ENCODE assay signal across 10 cellular contexts in genomic region chr12:75981773-75982564, GRCh38. TPM values are rescaled to one million over a fixed set of nuclear protein-coding genes. Genes with fewer than 3 reads are reported as not detected.
DNase-seq lines count a peak whose midpoint lies in the region; ATAC-seq and TF ChIP-seq lines count a peak whose summit lies in the region.
"Had no signal": no experiment of that assay in that cellular context is flagged by ENCODE, and none has a peak within 500 bp of the region (broad histone marks: within the 10 kb centered on the region; RNA-seq: fewer than 3 reads in every experiment).

No MANE protein-coding gene starts in this region.

- H3K27ac ChIP-seq in left ventricle myocardium inferior (replicated peaks) = peak overlapping the region; percentile 44
- peak overlapping the region in 3 of 4 donors; percentile 35 to 67 (median 42) for H3K27ac ChIP-seq in upper lobe of left lung

- intact Hi-C loops in left ventricle myocardium inferior (cut with micrococcal nuclease) = no loop called here
- intact Hi-C loops in cardiac septum (cut with DNase I) = no loop called here

- H3K9me3 ChIP-seq in left ventricle myocardium inferior (replicated peaks) (no peaks in the 10 kb centered on the region), upper lobe of left lung (no peaks in the 10 kb centered on the region)

- H3K27me3 Mint-ChIP-seq in activated naive CD8-positive, alpha-beta T cell treated with anti-CD3 and anti-CD28 coated beads, Interleukin-2, amount 50 U/mL, for 24 hours = no peaks in the 10 kb centered on the region
- H3K27me3 Mint-ChIP-seq: B cell had no signal

- TF ChIP-seq EP300 in upper lobe of left lung (IDR thresholded peaks at IDR 0.05) = no peak

- peak; percentile 18 for DNase-seq in left ventricle myocardium inferior
- DNase-seq in cardiac septum (ENCODE audit: low spot score) = no peak
- no peak for DNase-seq in activated naive CD8-positive, alpha-beta T cell treated with anti-CD3 and anti-CD28 coated beads, Interleukin-2, amount 50 U/mL, for 24 hours
- no peak for DNase-seq in upper lobe of left lung
- DNase-seq in cerebellar cortex (ENCODE audit: low spot score) = no peak
- DNase-seq in stimulated activated CD4-positive, alpha-beta T cell treated with anti-CD3 and anti-CD28 coated beads, Interleukin-4, amount 100 ng/mL, for 1 hour = no peak
- no peak for DNase-seq in activated CD4-positive, alpha-beta T cell treated with anti-CD3 and anti-CD28 coated beads, Interleukin-2, amount 50 U/mL, for 1 hour
- DNase-seq: activated T-cell treated with anti-CD3 and anti-CD28 coated beads, Interleukin-2, amount 50 U/mL, for 48 hours had no signal

- no peaks in the 10 kb centered on the region for H3K9me3 Mint-ChIP-seq in activated naive CD8-positive, alpha-beta T cell treated with anti-CD3 and anti-CD28 coated beads, Interleukin-2, amount 50 U/mL, for 24 hours

- H3K27me3 ChIP-seq in left ventricle myocardium inferior (ENCODE audit: low read depth) = no peaks in the 10 kb centered on the region
- H3K27me3 ChIP-seq in upper lobe of left lung = no peaks in the 10 kb centered on the region

- peaks cover 90% of the 10 kb centered on the region for H3K4me1 Mint-ChIP-seq in activated naive CD8-positive, alpha-beta T cell treated with anti-CD3 and anti-CD28 coated beads, Interleukin-2, amount 50 U/mL, for 24 hours

- H3K36me3 ChIP-seq in left ventricle myocardium inferior (no peaks in the 10 kb centered on the region), upper lobe of left lung (no peaks in the 10 kb centered on the region)

- TF ChIP-seq POLR2A in upper lobe of left lung (IDR thresholded peaks at IDR 0.05) = no peak

- H3K4me1 ChIP-seq in left ventricle myocardium inferior (peaks cover 39% of the 10 kb centered on the region), upper lobe of left lung (peaks cover 31 to 47% (median 43%) of the 10 kb centered on the region in 4 donors)

- 50 to 63% methylated on average over 12 of the region's 12 CpGs for WGBS in upper lobe of left lung, 2 donors

- no peaks in the 10 kb centered on the region for H3K36me3 Mint-ChIP-seq in activated naive CD8-positive, alpha-beta T cell treated with anti-CD3 and anti-CD28 coated beads, Interleukin-2, amount 50 U/mL, for 24 hours (ENCODE audit: low read depth)

- ATAC-seq in HG03095 (IDR thresholded peaks at IDR 0.05; ENCODE audit: unreplicated experiment) (peak; percentile 34), upper lobe of left lung (ENCODE audit: low FRiP score in 2 of 2) (no peak)
- ATAC-seq in activated naive CD8-positive, alpha-beta T cell treated with anti-CD3 and anti-CD28 coated beads, Interleukin-2, amount 50 U/mL, for 24 hours = no peak

- H3K27ac Mint-ChIP-seq in activated naive CD8-positive, alpha-beta T cell treated with anti-CD3 and anti-CD28 coated beads, Interleukin-2, amount 50 U/mL, for 24 hours = peak overlapping the region; percentile 33
- H3K27ac Mint-ChIP-seq: B cell had no signal

- H3K4me3 ChIP-seq in left ventricle myocardium inferior (no peak overlapping the region), upper lobe of left lung (no peak overlapping the region)

- TF ChIP-seq CTCF in left ventricle myocardium inferior (IDR thresholded peaks at IDR 0.05; ENCODE audit: borderline replicate concordance) (no peak), upper lobe of left lung (IDR thresholded peaks at IDR 0.05) (no peak)

- H3K4me3 Mint-ChIP-seq in activated naive CD8-positive, alpha-beta T cell treated with anti-CD3 and anti-CD28 coated beads, Interleukin-2, amount 50 U/mL, for 24 hours = no peak overlapping the region
- H3K4me3 Mint-ChIP-seq: B cell had no signal

RNA-seq across cellular contexts. Expression of gene PHLDA1, which starts 49.6 kb away (rescaled TPM):
- 22.8 TPM for total RNA-seq in left ventricle myocardium inferior
- total RNA-seq in cardiac septum = 99.4 TPM
- 10 to 100 TPM in 5 of 6 donors, 1 to 10 TPM in 1; 5.2 to 31.2 (median 14.0) TPM for total RNA-seq in upper lobe of left lung
